In genomic region chr19:35544110-35544802, GRCh38 we compare ENCODE assay signal across 8 cellular contexts. TPM values are rescaled to one million over a fixed set of nuclear protein-coding genes. Genes with fewer than 3 reads are reported as not detected.
DNase-seq lines count a peak whose midpoint lies in the region; ATAC-seq, FAIRE-seq and TF ChIP-seq lines count a peak whose summit lies in the region.

No MANE protein-coding gene starts in this region.

- DNase-seq in HFFc6, result no peak
- no peak for DNase-seq in brain microvascular endothelial cell
- no peak for DNase-seq in COLO829 (ENCODE audit: low spot score)
- DNase-seq in GDM1 (lab: John Stamatoyannopoulos, UW), result no peak
- no peak for DNase-seq in urothelium cell line (ENCODE audit: low spot score)

- peaks cover 2% of the 10 kb centered on the region for H3K27me3 Mint-ChIP-seq in HFFc6 (ENCODE audit: insufficient read depth)

- peak overlapping the region; percentile 97 for H3K4me3 Mint-ChIP-seq in HFFc6

- no peaks in the 10 kb centered on the region for H3K27me3 ChIP-seq in brain microvascular endothelial cell (replicated peaks)

- H3K9me3 ChIP-seq in mesodermal cell (ENCODE audit: control insufficient read depth, low read length), result no peaks in the 10 kb centered on the region

- H3K4me3 ChIP-seq in brain microvascular endothelial cell (ENCODE audit: low read depth, low read length) (peak overlapping the region; percentile 93), mesodermal cell (ENCODE audit: extremely low read depth, insufficient read depth, low read length, poor library complexity, severe bottlenecking) (peak overlapping the region; percentile 90)

- WGBS in mesodermal cell (ENCODE audit: insufficient coverage in 2 of 2), 2 experiments, result 69 to 89% methylated on average over 2 of the region's 3 CpGs

- ATAC-seq in GM18498 (IDR thresholded peaks at IDR 0.05; ENCODE audit: unreplicated experiment), result no peak

- H3K4me1 Mint-ChIP-seq in HFFc6 (ENCODE audit: low read depth), result peaks cover 22% of the 10 kb centered on the region

- in situ Hi-C loops in brain microvascular endothelial cell (cut with HindIII; ENCODE audit: low pct_ligation_motif_present, low sequenced_read_pairs), result no loop called here

- peak overlapping the region; percentile 73; the same call in 1 of the 2 replicates for H3K27ac ChIP-seq in 22Rv1
- H3K27ac ChIP-seq in brain microvascular endothelial cell, result no peak overlapping the region
- H3K27ac ChIP-seq in mesodermal cell (ENCODE audit: low read depth, low read length, severe bottlenecking), result no peak overlapping the region

- peaks cover 12% of the 10 kb centered on the region; the same call in 1 of the 2 replicates for H3K36me3 Mint-ChIP-seq in HFFc6 (ENCODE audit: low read depth)

- no peak for FAIRE-seq in urothelium cell line (lab: Jason Lieb, UNC)

- no peak for TF ChIP-seq CTCF in 22Rv1 (IDR thresholded peaks at IDR 0.05)
- no peak for TF ChIP-seq CTCF in HFFc6 (IDR thresholded peaks at IDR 0.05)
- TF ChIP-seq CTCF in brain microvascular endothelial cell (IDR thresholded peaks at IDR 0.05; ENCODE audit: low read depth, low read length, missing control alignments), result no peak

- no peaks in the 10 kb centered on the region for H3K9me3 Mint-ChIP-seq in HFFc6

- peaks cover 7% of the 10 kb centered on the region for H3K4me1 ChIP-seq in mesodermal cell (ENCODE audit: control insufficient read depth, insufficient read depth, low read length, poor library complexity, severe bottlenecking)

- peak overlapping the region; percentile 85 for H3K27ac Mint-ChIP-seq in HFFc6

- peaks cover 2% of the 10 kb centered on the region for H3K36me3 ChIP-seq in brain microvascular endothelial cell (replicated peaks)
- peaks cover 24% of the 10 kb centered on the region for H3K36me3 ChIP-seq in mesodermal cell (ENCODE audit: control insufficient read depth, insufficient read depth, low read length)

RNA-seq across cellular contexts. Expression of gene TMEM147, which starts 1.2 kb away (rescaled TPM):
- total RNA-seq in HFFc6 (2021; fragmentation: NEBNext Ultra II Directional; extraction: Animal tissue kit (Norgen Biotek cat#: 25700)), result 100 to 1,000 TPM; 104 to 130 (median 115) TPM
- 106 TPM for polyA plus RNA-seq in mesodermal cell (2013, experiment 1 of 2)
- polyA plus RNA-seq in mesodermal cell (2013, experiment 2 of 2), result 85.0 TPM

RNA-seq across cellular contexts. Expression of gene GAPDHS, which starts 11.0 kb away (rescaled TPM):
- total RNA-seq in HFFc6 (2021; fragmentation: NEBNext Ultra II Directional; extraction: Animal tissue kit (Norgen Biotek cat#: 25700)), result not detected
- polyA plus RNA-seq in mesodermal cell (2013, experiment 1 of 2), result not detected
- polyA plus RNA-seq in mesodermal cell (2013, experiment 2 of 2), result not detected

RNA-seq across cellular contexts. Expression of gene SBSN, which starts 16.1 kb away (rescaled TPM):
- 1 to 10 TPM; 1.6 to 3.3 (median 2.0) TPM for total RNA-seq in HFFc6 (2021; fragmentation: NEBNext Ultra II Directional; extraction: Animal tissue kit (Norgen Biotek cat#: 25700))
- not detected for polyA plus RNA-seq in mesodermal cell (2013, experiment 1 of 2)
- not detected for polyA plus RNA-seq in mesodermal cell (2013, experiment 2 of 2)

RNA-seq across cellular contexts. Expression of gene ATP4A, which starts 19.2 kb away (rescaled TPM):
- not detected for total RNA-seq in HFFc6 (2021; fragmentation: NEBNext Ultra II Directional; extraction: Animal tissue kit (Norgen Biotek cat#: 25700))
- polyA plus RNA-seq in mesodermal cell (2013, experiment 1 of 2), result not detected
- polyA plus RNA-seq in mesodermal cell (2013, experiment 2 of 2), result not detected

RNA-seq across cellular contexts. Expression of gene DMKN, which starts 30.8 kb away (rescaled TPM):
- total RNA-seq in HFFc6 (2021; fragmentation: NEBNext Ultra II Directional; extraction: Animal tissue kit (Norgen Biotek cat#: 25700)), result under 1 TPM in 3 of 6 experiments, not detected in 3; 0.27 to 0.75 (median 0.73) TPM
- 23.3 TPM for polyA plus RNA-seq in mesodermal cell (2013, experiment 1 of 2)
- polyA plus RNA-seq in mesodermal cell (2013, experiment 2 of 2), result 26.4 TPM
